Comparison of ENCODE assay signal across 17 cellular contexts in genomic region chr21:17789085-17789484, GRCh38. TPM values are rescaled to one million over a fixed set of nuclear protein-coding genes. Genes with fewer than 3 reads are reported as not detected.
DNase-seq lines count a peak whose midpoint lies in the region; ATAC-seq and TF ChIP-seq lines count a peak whose summit lies in the region.
"Had no signal": no experiment of that assay in that cellular context is flagged by ENCODE, and none has a peak within 500 bp of the region (broad histone marks: within the 10 kb centered on the region; RNA-seq: fewer than 3 reads in every experiment).

No MANE protein-coding gene starts in this region.

- no peaks in the 10 kb centered on the region for H3K36me3 ChIP-seq in testis (ENCODE audit: low read depth, missing control alignments)

- no peaks in the 10 kb centered on the region for H3K27me3 ChIP-seq in testis
- H3K27me3 ChIP-seq: left lung had no signal

- no peak overlapping the region for H3K4me3 ChIP-seq in testis
- H3K4me3 ChIP-seq: left lung had no signal

- intact Hi-C loops in activated CD8-positive, alpha-beta T cell treated with anti-CD3 and anti-CD28 coated beads for 36 hours (cut with micrococcal nuclease): loop anchor here (10.0 kb wide), 1 partner anchor 174 kb away; the partner anchor contains the start of gene BTG3
- intact Hi-C loops in natural killer cell (cut with micrococcal nuclease) (no loop called here), testis (cut with DNase I; ENCODE audit: low total_unique reads) (no loop called here)

- POLR2A ChIA-PET in activated CD4-positive, alpha-beta T cell treated with anti-CD3 and anti-CD28 coated beads, Interleukin-2, amount 10 ng/mL, durations not matched to agents 7 days and 5 days (lab: Charles Lee): no interaction called here
- POLR2A ChIA-PET in activated CD8-positive, alpha-beta T cell treated with anti-CD3 and anti-CD28 coated beads for 36 hours (lab: Charles Lee): interaction anchor here (2.5 kb wide), 1 partner anchor 29 kb away, joined by 7 read pairs; the partner anchor contains the start of gene C21orf91

- H3K4me3 Mint-ChIP-seq in activated CD4-positive, alpha-beta T cell treated with anti-CD3 and anti-CD28 coated beads, Interleukin-2, amount 10 ng/mL, durations not matched to agents 7 days and 5 days: peak overlapping the region; percentile 64
- H3K4me3 Mint-ChIP-seq in IgD-negative memory B cell (peak overlapping the region in 3 of 4 donors; percentile 38 to 67 (median 59)), natural killer cell (peak overlapping the region; percentile 79)
- peak overlapping the region; percentile 65 for H3K4me3 Mint-ChIP-seq in activated CD8-positive, alpha-beta T cell treated with anti-CD3 and anti-CD28 coated beads for 36 hours

- H3K9me3 ChIP-seq in testis: no peaks in the 10 kb centered on the region
- H3K9me3 ChIP-seq: left lung had no signal

- 42 to 59% methylated on average over 3 of the region's 3 CpGs for WGBS in testis, 2 donors

- no peaks in the 10 kb centered on the region for H3K4me1 ChIP-seq in testis

- no peak overlapping the region for H3K27ac ChIP-seq in testis
- H3K27ac ChIP-seq: left lung had no signal

- CTCF ChIA-PET in activated CD4-positive, alpha-beta T cell treated with anti-CD3 and anti-CD28 coated beads, Interleukin-2, amount 10 ng/mL, durations not matched to agents 7 days and 5 days (lab: Charles Lee): no interaction called here
- CTCF ChIA-PET in activated CD8-positive, alpha-beta T cell treated with anti-CD3 and anti-CD28 coated beads for 36 hours (lab: Charles Lee): interaction anchor here (1.1 kb wide), 1 partner anchor 110 kb away, joined by 3 read pairs; no protein-coding TSS in a partner anchor

- TF ChIP-seq POLR2A in testis (IDR thresholded peaks at IDR 0.05): no peak

- H3K27me3 Mint-ChIP-seq in activated CD4-positive, alpha-beta T cell treated with anti-CD3 and anti-CD28 coated beads, Interleukin-2, amount 10 ng/mL, durations not matched to agents 7 days and 5 days: no peaks in the 10 kb centered on the region
- no peaks in the 10 kb centered on the region for H3K27me3 Mint-ChIP-seq in IgD-negative memory B cell
- no peaks in the 10 kb centered on the region for H3K27me3 Mint-ChIP-seq in activated CD8-positive, alpha-beta T cell treated with anti-CD3 and anti-CD28 coated beads for 36 hours
- no peaks in the 10 kb centered on the region for H3K27me3 Mint-ChIP-seq in natural killer cell (ENCODE audit: low read depth in 2 of 2)

- H3K9me3 Mint-ChIP-seq in activated CD4-positive, alpha-beta T cell treated with anti-CD3 and anti-CD28 coated beads, Interleukin-2, amount 10 ng/mL, durations not matched to agents 7 days and 5 days: peaks cover 15% of the 10 kb centered on the region
- H3K9me3 Mint-ChIP-seq in IgD-negative memory B cell (peaks cover 0 to 5% (median 0%) of the 10 kb centered on the region in 3 donors), natural killer cell (no peaks in the 10 kb centered on the region)
- H3K9me3 Mint-ChIP-seq in activated CD8-positive, alpha-beta T cell treated with anti-CD3 and anti-CD28 coated beads for 36 hours: peaks cover 8% of the 10 kb centered on the region

- DNase-seq in activated CD4-positive, alpha-beta T cell treated with anti-CD3 and anti-CD28 coated beads, Interleukin-2, amount 10 ng/mL, durations not matched to agents 7 days and 5 days: no peak
- no peak for DNase-seq in activated CD4-positive, alpha-beta T cell treated with anti-CD3 and anti-CD28 coated beads, Interleukin-2, amount 50 U/mL, for 1 hour
- DNase-seq in activated CD8-positive, alpha-beta T cell treated with anti-CD3 and anti-CD28 coated beads for 36 hours: no peak
- no peak for DNase-seq in natural killer cell
- no peak for DNase-seq in testis
- DNase-seq: activated CD4-positive, CD25-positive, alpha-beta regulatory T cell; amygdala; C1 segment of cervical spinal cord; DMS153; effector CD4-positive, alpha-beta T cell; GF-D8; left lung; NCI-H2081; NCI-H510A had no signal

- H3K4me1 Mint-ChIP-seq in activated CD4-positive, alpha-beta T cell treated with anti-CD3 and anti-CD28 coated beads, Interleukin-2, amount 10 ng/mL, durations not matched to agents 7 days and 5 days: peaks cover 83% of the 10 kb centered on the region
- peaks cover 37 to 49% (median 44%) of the 10 kb centered on the region in 3 donors for H3K4me1 Mint-ChIP-seq in IgD-negative memory B cell
- peaks cover 87% of the 10 kb centered on the region for H3K4me1 Mint-ChIP-seq in activated CD8-positive, alpha-beta T cell treated with anti-CD3 and anti-CD28 coated beads for 36 hours (ENCODE audit: low read depth)
- H3K4me1 Mint-ChIP-seq in natural killer cell: peaks cover 54 to 75% of the 10 kb centered on the region in 2 donors

- no peak for ATAC-seq in activated CD8-positive, alpha-beta T cell treated with anti-CD3 and anti-CD28 coated beads for 36 hours
- ATAC-seq in natural killer cell (peak in 1 of 3 donors; percentile 3), HG03342 (IDR thresholded peaks at IDR 0.05; ENCODE audit: unreplicated experiment) (no peak), HG03039 (IDR thresholded peaks at IDR 0.05; ENCODE audit: unreplicated experiment) (no peak)
- ATAC-seq: left lung had no signal

- H3K27ac Mint-ChIP-seq in activated CD4-positive, alpha-beta T cell treated with anti-CD3 and anti-CD28 coated beads, Interleukin-2, amount 10 ng/mL, durations not matched to agents 7 days and 5 days: peak overlapping the region; percentile 77
- H3K27ac Mint-ChIP-seq in IgD-negative memory B cell (no peak overlapping the region), natural killer cell (peak overlapping the region; percentile 91 to 94)
- peak overlapping the region; percentile 88 for H3K27ac Mint-ChIP-seq in activated CD8-positive, alpha-beta T cell treated with anti-CD3 and anti-CD28 coated beads for 36 hours

- TF ChIP-seq CTCF in activated CD8-positive, alpha-beta T cell treated with anti-CD3 and anti-CD28 coated beads for 36 hours (IDR thresholded peaks at IDR 0.05): no peak
- no peak for TF ChIP-seq CTCF in natural killer cell (IDR thresholded peaks at IDR 0.05)
- no peak for TF ChIP-seq CTCF in testis (IDR thresholded peaks at IDR 0.05)

- H3K36me3 Mint-ChIP-seq in activated CD4-positive, alpha-beta T cell treated with anti-CD3 and anti-CD28 coated beads, Interleukin-2, amount 10 ng/mL, durations not matched to agents 7 days and 5 days (ENCODE audit: low read depth): peaks cover 74% of the 10 kb centered on the region
- H3K36me3 Mint-ChIP-seq in IgD-negative memory B cell (peaks cover 5% of the 10 kb centered on the region), natural killer cell (peaks cover 13% of the 10 kb centered on the region)
- H3K36me3 Mint-ChIP-seq in activated CD8-positive, alpha-beta T cell treated with anti-CD3 and anti-CD28 coated beads for 36 hours (ENCODE audit: low read depth): peaks cover 59% of the 10 kb centered on the region

RNA-seq across cellular contexts. Expression of gene C21orf91, which starts 30.1 kb away (rescaled TPM):
- total RNA-seq in activated CD4-positive, alpha-beta T cell treated with anti-CD3 and anti-CD28 coated beads, Interleukin-2, amount 10 ng/mL, durations not matched to agents 7 days and 5 days: 10 to 100 TPM; 41.5 to 56.3 TPM
- polyA plus RNA-seq in IgD-negative memory B cell (18.2 TPM), testis (ENCODE audit: insufficient read depth, low read depth, low replicate concordance) (40.7 TPM)
- 10 to 100 TPM; 32.5 to 32.6 TPM for total RNA-seq in activated CD8-positive, alpha-beta T cell treated with anti-CD3 and anti-CD28 coated beads for 36 hours
- total RNA-seq in natural killer cell (10 to 100 TPM; 40.9 to 59.4 (median 46.4) TPM), testis (10 to 100 TPM; 37.0 to 44.4 TPM)

Comparison
In these comparisons a context has a peak if more than half of its experiments do, and no peak if none do; other contexts are left out.
1. H3K27ac Mint-ChIP-seq: peak in activated CD4-positive, alpha-beta T cell treated with anti-CD3 and anti-CD28 coated beads, Interleukin-2, amount 10 ng/mL, durations not matched to agents 7 days and 5 days (single experiment), activated CD8-positive, alpha-beta T cell treated with anti-CD3 and anti-CD28 coated beads for 36 hours (single experiment) and natural killer cell (2 of 2); none in IgD-negative memory B cell (0 of 3).
2. Peak in every context shown above with its lines, with median percentiles within 50 percentile points of each other: H3K4me3 Mint-ChIP-seq.